ENCODE assay signal across 7 cellular contexts in genomic region chr2:91744691-91745090, GRCh38.
A peak's percentile ranks its signal among the peaks of the same experiment; 100 is the strongest.
DNase-seq lines count a peak whose midpoint lies in the region; ATAC-seq, FAIRE-seq and TF ChIP-seq lines count a peak whose summit lies in the region.
"Not testable (repeated sequence)": the region's sequence is repeated elsewhere in the genome, so short reads cannot be mapped to it uniquely, and the experiment has no call there.

No MANE protein-coding gene starts in this region.

- in situ Hi-C loops in HepG2 (cut with HindIII; ENCODE audit: extremely low pct_ligation_motif_present, low pct_unique_long_range_greater_than_20kb) = not testable (repeated sequence)

- H3K27me3 ChIP-seq in HUES48 (ENCODE audit: control insufficient read depth, insufficient read depth, low read length); iPS DF 6.9 (ENCODE audit: control insufficient read depth, insufficient read depth, low read length); HepG2 (ENCODE audit: control insufficient read depth in 1 of 2, insufficient read depth in 2 of 2, low read length in 2 of 2): not testable (repeated sequence)

- H3K36me3 Mint-ChIP-seq in WTC11 = peaks cover 36% of the 10 kb centered on the region

- not testable (repeated sequence) for TF ChIP-seq EP300 in HepG2 (IDR thresholded peaks at IDR 0.05; ENCODE audit: low read depth in 2 of 2, low read length in 2 of 2); HepG2 (CRISPR knock-in tag; IDR thresholded peaks at IDR 0.05; ENCODE audit: borderline replicate concordance)

- not testable (repeated sequence) for H3K27me3 Mint-ChIP-seq in WTC11 (ENCODE audit: low read depth)

- ATAC-seq in WTC11 = not testable (repeated sequence)
- peak; percentile 45; the same call in 2 of the 3 replicates for ATAC-seq in HepG2

- FAIRE-seq in HepG2 (lab: Jason Lieb, UNC) = not testable (repeated sequence)

- no CpG with 5 or more reads among the region's 14 CpGs for WGBS in iPS DF 6.9 (ENCODE audit: insufficient coverage, insufficient read length)
- WGBS in HepG2 (ENCODE audit: low lambda C conversion rate) = 74% methylated on average over 4 of the region's 14 CpGs

- POLR2A ChIA-PET in WTC11 (lab: Charles Lee); HepG2 (lab: Yijun Ruan, JAX): not testable (repeated sequence)

- intact Hi-C loops in HepG2 (cut with micrococcal nuclease; ENCODE audit: unreplicated experiment) = not testable (repeated sequence)

- H3K4me3 ChIP-seq in HUES48 (ENCODE audit: low read depth, low read length) = peak overlapping the region; percentile 44
- H3K4me3 ChIP-seq in iPS DF 6.9 (ENCODE audit: low read length) = 0 out of 2 replicates have a peak overlapping the region, but pooled peaks have one; percentile 24
- H3K4me3 ChIP-seq in HepG2 (replicated peaks in 1 of 3; ENCODE audit: insufficient read depth in 1 of 3, low read depth in 2 of 3, low read length in 3 of 3) = not testable (repeated sequence)

- not testable (repeated sequence) for H3K4me1 Mint-ChIP-seq in WTC11

- H3K4me1 ChIP-seq in ES-I3 (ENCODE audit: insufficient read depth, low read length); HUES48 (ENCODE audit: control insufficient read depth, insufficient read depth, low read length); iPS DF 6.9 (ENCODE audit: control insufficient read depth, insufficient read depth, low read length); HepG2 (ENCODE audit: insufficient read depth, low read length): not testable (repeated sequence)

- peaks cover 41% of the 10 kb centered on the region for H3K9me3 Mint-ChIP-seq in WTC11

- not testable (repeated sequence) for TF ChIP-seq CTCF in WTC11 (IDR thresholded peaks at IDR 0.05); HepG2 (CRISPR knock-in tag; IDR thresholded peaks at IDR 0.05)

- TF ChIP-seq RAD21 in HepG2 (CRISPR knock-in tag; IDR thresholded peaks at IDR 0.05) = not testable (repeated sequence)

- CTCF ChIA-PET in WTC11 (lab: Charles Lee); HepG2 (lab: Yijun Ruan, JAX; ENCODE audit: low intra/inter-chr PET ratio, low total read pairs): not testable (repeated sequence)

- H3K4me3 Mint-ChIP-seq in WTC11 = peak overlapping the region; percentile 60

- peak overlapping the region; percentile 42; the same call in 1 of the 2 replicates for H3K9ac ChIP-seq in ES-I3 (ENCODE audit: low read depth, low read length)
- not testable (repeated sequence) for H3K9ac ChIP-seq in HUES48 (ENCODE audit: low read depth, low read length); HepG2 (ENCODE audit: insufficient read depth, low read depth, low read length)

- H3K27ac ChIP-seq in HUES48 (ENCODE audit: low read depth, low read length) = peak overlapping the region; percentile 66
- not testable (repeated sequence) for H3K27ac ChIP-seq in iPS DF 6.9 (ENCODE audit: low read length); HepG2 (ENCODE audit: extremely low read length, insufficient read depth, low read length)

- H3K79me2 ChIP-seq in HepG2 (ENCODE audit: insufficient read depth, low read length) = not testable (repeated sequence)

- TF ChIP-seq POLR2A in HepG2 (IDR thresholded peaks at IDR 0.05; ENCODE audit: insufficient read depth in 1 of 2, low read depth in 2 of 2, low read length in 2 of 2) = not testable (repeated sequence)

- DNase-seq in WTC11 (ENCODE audit: low spot score); iPS DF 6.9 (ENCODE audit: low read depth, low spot score); HepG2 (ENCODE audit: low spot score): not testable (repeated sequence)
- DNase-seq in foreskin melanocyte (peak; percentile 40), pons (ENCODE audit: low spot score) (peak; percentile 15)

- not testable (repeated sequence) for H3K27ac Mint-ChIP-seq in WTC11

- H3K36me3 ChIP-seq in ES-I3 (ENCODE audit: insufficient read depth, low read length); HUES48 (ENCODE audit: control insufficient read depth, insufficient read depth, low read length); iPS DF 6.9 (ENCODE audit: control insufficient read depth, insufficient read depth, low read length); HepG2 (replicated peaks in 1 of 2; ENCODE audit: control insufficient read depth in 1 of 2, insufficient read depth in 2 of 2, low read length in 2 of 2): not testable (repeated sequence)

- H2AFZ ChIP-seq in HepG2 (ENCODE audit: low read length) = not testable (repeated sequence)

- not testable (repeated sequence) for H3K9me3 ChIP-seq in ES-I3 (ENCODE audit: control insufficient read depth, insufficient read depth, low read length); HUES48 (ENCODE audit: control insufficient read depth, insufficient read depth, low read length); iPS DF 6.9 (ENCODE audit: control insufficient read depth, insufficient read depth, low read length); HepG2 (ENCODE audit: low read length)

- not testable (repeated sequence) for BruUV-seq in HepG2 (replicated peaks; lab: Mats Ljungman, UMichigan)

- H3K4me2 ChIP-seq in HepG2 (ENCODE audit: low read depth, low read length) = not testable (repeated sequence)

- not testable (repeated sequence) for H4K20me1 ChIP-seq in HepG2 (ENCODE audit: insufficient read depth, low read length)
